ENCODE assay signal across 14 cellular contexts in genomic region chr2:103289101-103289725, GRCh38.
DNase-seq lines count a peak whose midpoint lies in the region; ATAC-seq and TF ChIP-seq lines count a peak whose summit lies in the region.
"Had no signal": no experiment of that assay in that cellular context is flagged by ENCODE, and none has a peak within 500 bp of the region (broad histone marks: within the 10 kb centered on the region; RNA-seq: fewer than 3 reads in every experiment).

No MANE protein-coding gene starts in this region.

- no peak overlapping the region for H3K27ac Mint-ChIP-seq in naive thymus-derived CD8-positive, alpha-beta T cell
- H3K27ac Mint-ChIP-seq: naive thymus-derived CD4-positive, alpha-beta T cell had no signal

- H3K9me3 ChIP-seq in SK-N-MC (ENCODE audit: low read depth, low read length) (no peaks in the 10 kb centered on the region), tibial artery (no peaks in the 10 kb centered on the region)
- H3K9me3 ChIP-seq: HAP-1 had no signal

- H3K36me3 Mint-ChIP-seq in naive thymus-derived CD8-positive, alpha-beta T cell, result no peaks in the 10 kb centered on the region
- H3K36me3 Mint-ChIP-seq: IgD-negative memory B cell; naive thymus-derived CD4-positive, alpha-beta T cell had no signal

- POLR2A ChIA-PET in naive thymus-derived CD8-positive, alpha-beta T cell (lab: Charles Lee), result no interaction called here

- H3K36me3 ChIP-seq in SK-N-MC (ENCODE audit: insufficient read depth, low read length) (no peaks in the 10 kb centered on the region), tibial artery (no peaks in the 10 kb centered on the region)
- H3K36me3 ChIP-seq: HAP-1 had no signal

- H3K27me3 Mint-ChIP-seq in naive thymus-derived CD8-positive, alpha-beta T cell, result peaks cover 0 to 14% (median 8%) of the 10 kb centered on the region in 5 donors

- H3K27ac ChIP-seq in SK-N-MC (no peak overlapping the region), tibial artery (no peak overlapping the region)

- H3K4me3 Mint-ChIP-seq in naive thymus-derived CD8-positive, alpha-beta T cell, result no peak overlapping the region
- H3K4me3 Mint-ChIP-seq: IgD-negative memory B cell; naive thymus-derived CD4-positive, alpha-beta T cell had no signal

- TF ChIP-seq CTCF in tibial artery (IDR thresholded peaks at IDR 0.05), result no peak

- H3K4me1 Mint-ChIP-seq in naive thymus-derived CD8-positive, alpha-beta T cell, result no peaks in the 10 kb centered on the region
- H3K4me1 Mint-ChIP-seq: IgD-negative memory B cell; naive thymus-derived CD4-positive, alpha-beta T cell had no signal

- no peaks in the 10 kb centered on the region for H3K4me1 ChIP-seq in tibial artery
- H3K4me1 ChIP-seq: HAP-1 had no signal

- H3K4me3 ChIP-seq in SK-N-MC (no peak overlapping the region), tibial artery (no peak overlapping the region)
- H3K4me3 ChIP-seq: HAP-1 had no signal

- intact Hi-C loops in tibial artery (cut with DNase I; ENCODE audit: low total_unique reads), result no loop called here

- no peak for ATAC-seq in naive thymus-derived CD8-positive, alpha-beta T cell
- no peak for ATAC-seq in left lobe of liver
- no peak for ATAC-seq in GM18511 (IDR thresholded peaks at IDR 0.05; ENCODE audit: unreplicated experiment)
- ATAC-seq: naive thymus-derived CD4-positive, alpha-beta T cell had no signal

- H3K9me3 Mint-ChIP-seq in naive thymus-derived CD8-positive, alpha-beta T cell, result peaks cover 0 to 10% (median under 1%) of the 10 kb centered on the region in 9 donors

- peak; percentile 4 for DNase-seq in COR-L47 (lab: John Stamatoyannopoulos, UW)
- DNase-seq in Kasumi-1 (lab: John Stamatoyannopoulos, UW), result peak; percentile 21 to 38
- DNase-seq in SK-N-MC (ENCODE audit: low read depth, low spot score), result peak; percentile 12
- DNase-seq in medulla oblongata (ENCODE audit: extremely low spot score), result peak; percentile 45
- DNase-seq in naive thymus-derived CD8-positive, alpha-beta T cell, result no peak
- DNase-seq in left lobe of liver (ENCODE audit: low spot score), result no peak
- no peak for DNase-seq in tibial artery
- DNase-seq: activated CD4-positive, alpha-beta T cell treated with anti-CD3 and anti-CD28 coated beads, Interleukin-2, amount 50 U/mL, for 48 hours; activated naive CD4-positive, alpha-beta T cell; naive thymus-derived CD4-positive, alpha-beta T cell; T-helper 1 cell had no signal

- peaks cover 0 to 2% of the 10 kb centered on the region in 2 donors for H3K27me3 ChIP-seq in tibial artery

- no peak overlapping the region for H3K9ac ChIP-seq in SK-N-MC (ENCODE audit: insufficient read length)

Comparison
In these comparisons a context has a peak if more than half of its experiments do, and no peak if none do; other contexts are left out.
1. DNase-seq: peak in COR-L47 (single experiment), Kasumi-1 (2 of 2), SK-N-MC (single experiment) and medulla oblongata (single experiment); none in naive thymus-derived CD8-positive, alpha-beta T cell (0 of 10), left lobe of liver (single experiment) and tibial artery (0 of 2).